ENCODE assay signal across 18 cellular contexts in genomic region chr7:66790219-66790618, GRCh38. TPM values are rescaled to one million over a fixed set of nuclear protein-coding genes. Genes with fewer than 3 reads are reported as not detected.
DNase-seq lines count a peak whose midpoint lies in the region; ATAC-seq and TF ChIP-seq lines count a peak whose summit lies in the region.
"Had no signal": no experiment of that assay in that cellular context is flagged by ENCODE, and none has a peak within 500 bp of the region (broad histone marks: within the 10 kb centered on the region; RNA-seq: fewer than 3 reads in every experiment).

No MANE protein-coding gene starts in this region.

- POLR2A ChIA-PET in naive thymus-derived CD4-positive, alpha-beta T cell (lab: Charles Lee), result no interaction called here

- peaks cover 0 to 9% (median 0%) of the 10 kb centered on the region in 7 donors for H3K4me1 Mint-ChIP-seq in naive thymus-derived CD4-positive, alpha-beta T cell
- H3K4me1 Mint-ChIP-seq: CD14-positive monocyte had no signal

- TF ChIP-seq CTCF in transverse colon (IDR thresholded peaks at IDR 0.05), result no peak

- peaks cover 3 to 52% (median 8%) of the 10 kb centered on the region in 3 experiments for H3K36me3 ChIP-seq in naive thymus-derived CD4-positive, alpha-beta T cell (ENCODE audit: control insufficient read depth in 2 of 3, insufficient read depth in 3 of 3, low read length in 3 of 3)
- H3K36me3 ChIP-seq in transverse colon, result peaks cover 0 to 54% (median 4%) of the 10 kb centered on the region in 4 donors

- no peak overlapping the region for H3K27ac Mint-ChIP-seq in naive thymus-derived CD4-positive, alpha-beta T cell

- WGBS in transverse colon (ENCODE audit: low coverage in 1 of 2), 2 donors, result 96% methylated on average over 6 of the region's 6 CpGs; no CpG with 5 or more reads in 1 of the 2 donors

- in situ Hi-C loops in transverse colon (cut with MboI; ENCODE audit: low pct_ligation_motif_present in 1 of 4, low pct_unique_long_range_greater_than_20kb in 1 of 4, low sequenced_read_pairs in 3 of 4), result no loop called here

- H3K4me3 Mint-ChIP-seq in naive thymus-derived CD4-positive, alpha-beta T cell, result peak overlapping the region in 1 of 10 donors; percentile 25
- H3K4me3 Mint-ChIP-seq: CD14-positive monocyte had no signal

- H3K9me3 Mint-ChIP-seq in naive thymus-derived CD4-positive, alpha-beta T cell, result no peaks in the 10 kb centered on the region

- CTCF ChIA-PET in naive thymus-derived CD4-positive, alpha-beta T cell (lab: Charles Lee), result no interaction called here

- H3K27me3 Mint-ChIP-seq in naive thymus-derived CD4-positive, alpha-beta T cell, result no peaks in the 10 kb centered on the region

- peaks cover 8 to 47% (median 28%) of the 10 kb centered on the region in 5 donors for H3K36me3 Mint-ChIP-seq in naive thymus-derived CD4-positive, alpha-beta T cell

- no peak for TF ChIP-seq EP300 in transverse colon (IDR thresholded peaks at IDR 0.05; ENCODE audit: low read depth)

- H3K27ac ChIP-seq in naive thymus-derived CD4-positive, alpha-beta T cell (ENCODE audit: low read depth, low read length), result no peak overlapping the region
- no peak overlapping the region for H3K27ac ChIP-seq in transverse colon

- no peaks in the 10 kb centered on the region for H3K9me3 ChIP-seq in naive thymus-derived CD4-positive, alpha-beta T cell (ENCODE audit: control insufficient read depth in 2 of 3, low read length in 3 of 3)
- H3K9me3 ChIP-seq in transverse colon, result no peaks in the 10 kb centered on the region

- intact Hi-C loops in left ventricle myocardium superior (cut with micrococcal nuclease), result no loop called here
- intact Hi-C loops in cardiac septum (cut with DNase I), result no loop called here
- intact Hi-C loops in naive thymus-derived CD4-positive, alpha-beta T cell (cut with micrococcal nuclease), result no loop called here
- intact Hi-C loops in transverse colon (cut with DNase I; ENCODE audit: low total_unique reads), result no loop called here

- TF ChIP-seq POLR2A in transverse colon (IDR thresholded peaks at IDR 0.05), result no peak

- H3K4me1 ChIP-seq in naive thymus-derived CD4-positive, alpha-beta T cell (ENCODE audit: control insufficient read depth in 2 of 2, insufficient read depth in 2 of 2, low read length in 2 of 2), result no peaks in the 10 kb centered on the region
- H3K4me1 ChIP-seq in transverse colon, result no peaks in the 10 kb centered on the region

- no peak for DNase-seq in left ventricle myocardium superior
- no peak for DNase-seq in cardiac septum (ENCODE audit: low spot score)
- DNase-seq in dermis blood vessel endothelial cell, result peak; percentile 27
- DNase-seq in naive thymus-derived CD4-positive, alpha-beta T cell, result no peak
- no peak for DNase-seq in transverse colon
- DNase-seq: DMS79 treated with DMSO at 0.1 percent for 48 hours, KG1, NCI-H1105 treated with DMSO at 0.1 percent for 48 hours, NCI-H1694 treated with DMSO at 0.1 percent for 48 hours, NCI-H2107, NCI-H524, NCI-H82, PC-3, RPMI8226, SIG-M5 had no signal

- H3K4me3 ChIP-seq in naive thymus-derived CD4-positive, alpha-beta T cell (ENCODE audit: low read length), result no peak overlapping the region
- H3K4me3 ChIP-seq in transverse colon, result no peak overlapping the region

- ATAC-seq in left ventricle myocardium superior (peak; percentile 17), HG03108 (IDR thresholded peaks at IDR 0.05; ENCODE audit: unreplicated experiment) (no peak), GM21717 (IDR thresholded peaks at IDR 0.05; ENCODE audit: unreplicated experiment) (no peak)
- peak; percentile 22 for ATAC-seq in naive thymus-derived CD4-positive, alpha-beta T cell
- ATAC-seq: PC-3 had no signal

- no peaks in the 10 kb centered on the region for H3K27me3 ChIP-seq in naive thymus-derived CD4-positive, alpha-beta T cell (ENCODE audit: control insufficient read depth in 2 of 2, insufficient read depth in 2 of 2, low read length in 2 of 2)
- H3K27me3 ChIP-seq in transverse colon, result no peaks in the 10 kb centered on the region

RNA-seq across cellular contexts. Expression of gene RABGEF1, which starts 49.7 kb away (rescaled TPM):
- 17.6 TPM for total RNA-seq in left ventricle myocardium superior
- 19.1 TPM for total RNA-seq in cardiac septum
- 19.5 and 33.2 TPM in 2 replicates for total RNA-seq in dermis blood vessel endothelial cell
- 10 to 100 TPM; 20.7 to 35.7 (median 22.2) TPM for total RNA-seq in naive thymus-derived CD4-positive, alpha-beta T cell
- 10 to 100 TPM; 20.5 to 21.1 TPM for polyA plus RNA-seq in naive thymus-derived CD4-positive, alpha-beta T cell
- total RNA-seq in transverse colon, result 10 to 100 TPM; 12.7 to 32.9 (median 30.4) TPM

Comparison
In these comparisons a context has a peak if more than half of its experiments do, and no peak if none do; other contexts are left out.
1. ATAC-seq: peak in left ventricle myocardium superior (single experiment) and naive thymus-derived CD4-positive, alpha-beta T cell (single experiment); none in HG03108 (single experiment) and GM21717 (single experiment).